13 cellular contexts compared by ENCODE assay signal in genomic region chr17:42136654-42137051, GRCh38. TPM values are rescaled to one million over a fixed set of nuclear protein-coding genes. Genes with fewer than 3 reads are reported as not detected.
A peak's percentile ranks its signal among the peaks of the same experiment; 100 is the strongest.
DNase-seq lines count a peak whose midpoint lies in the region; ATAC-seq, FAIRE-seq and TF ChIP-seq lines count a peak whose summit lies in the region.
"Had no signal": no experiment of that assay in that cellular context is flagged by ENCODE, and none has a peak within 500 bp of the region (broad histone marks: within the 10 kb centered on the region; RNA-seq: fewer than 3 reads in every experiment).

No MANE protein-coding gene starts in this region.

- H3K4me3 Mint-ChIP-seq in H9 = no peak overlapping the region
- H3K4me3 Mint-ChIP-seq: CD8-positive, alpha-beta memory T cell had no signal

- H3K9ac ChIP-seq in H9 (ENCODE audit: extremely low read depth, insufficient read length, low read length) (no peak overlapping the region), duodenal mucosa (ENCODE audit: low read depth in 1 of 2, low read length in 2 of 2) (peak overlapping the region; percentile 51 to 53)

- H3K4me3 ChIP-seq in ACC112 (ENCODE audit: low read depth, low read length) (no peak overlapping the region), duodenal mucosa (ENCODE audit: low read depth in 1 of 2, low read length in 2 of 2) (peak overlapping the region; percentile 61 to 76), pancreas (peak overlapping the region in 3 of 4 donors; percentile 11 to 36 (median 31)), MG63 (no peak overlapping the region)

- H2AFZ ChIP-seq in ACC112 (ENCODE audit: low read length, unreplicated experiment) = no peak overlapping the region
- H2AFZ ChIP-seq in H9 (ENCODE audit: low read length) = no peak overlapping the region

- H3K9me3 ChIP-seq in H9 (ENCODE audit: control insufficient read depth, low read depth, low read length) (no peaks in the 10 kb centered on the region), duodenal mucosa (ENCODE audit: control insufficient read depth in 1 of 2, low read length in 2 of 2) (no peaks in the 10 kb centered on the region), pancreas (no peaks in the 10 kb centered on the region), MG63 (no peaks in the 10 kb centered on the region)

- H3K4me1 Mint-ChIP-seq in H9 = peaks cover 26 to 40% of the 10 kb centered on the region in 2 experiments

- no peak overlapping the region for H3K4me2 ChIP-seq in H9 (ENCODE audit: insufficient read depth, insufficient read length, low read length)

- no peak overlapping the region for H4K5ac ChIP-seq in H9 (ENCODE audit: insufficient read length, low read depth, low read length)

- H2BK20ac ChIP-seq in H9 (ENCODE audit: low read depth, low read length, poor library complexity, severe bottlenecking) = no peak overlapping the region

- no peak overlapping the region for H2BK12ac ChIP-seq in H9 (ENCODE audit: insufficient read length, low read depth, low read length)

- no peak overlapping the region for H4K8ac ChIP-seq in H9 (replicated peaks; ENCODE audit: insufficient read length, low read depth, low read length)

- H4K20me1 ChIP-seq in H9 (ENCODE audit: control insufficient read depth, insufficient read depth, insufficient read length) = no peaks in the 10 kb centered on the region

- H2BK120ac ChIP-seq in H9 (ENCODE audit: low read depth, low read length, poor library complexity, severe bottlenecking) = no peak overlapping the region

- peaks cover 0 to 19% (median 0%) of the 10 kb centered on the region in 3 experiments; a peak in 4 of 7 replicates for H3K36me3 Mint-ChIP-seq in H9 (ENCODE audit: insufficient read depth in 1 of 3, low read depth in 3 of 3)

- H3T11ph ChIP-seq in H9 (ENCODE audit: low read length) = no peak overlapping the region

- no peak overlapping the region for H2AK5ac ChIP-seq in H9 (ENCODE audit: insufficient read length, low read length)

- H3K79me1 ChIP-seq in H9 (ENCODE audit: insufficient read depth, low read depth, low read length, poor library complexity, severe bottlenecking) = peaks cover 9% of the 10 kb centered on the region

- H3K79me2 ChIP-seq in ACC112 (ENCODE audit: control insufficient read depth, insufficient read depth, low read length, unreplicated experiment) (peaks cover 84% of the 10 kb centered on the region), H9 (ENCODE audit: insufficient read depth, low read length) (peaks cover 2% of the 10 kb centered on the region; the same call in 1 of the 2 replicates)

- H2BK15ac ChIP-seq in H9 (ENCODE audit: low read depth, low read length) = no peak overlapping the region

- 0 out of 2 replicates have a peak, but pooled peaks cover 5% of the 10 kb centered on the region for H3K36me3 ChIP-seq in ACC112 (ENCODE audit: insufficient read depth, low read length)
- peaks cover 0 to 14% of the 10 kb centered on the region in 2 donors for H3K36me3 ChIP-seq in duodenal mucosa (ENCODE audit: control insufficient read depth in 1 of 2, insufficient read depth in 2 of 2, low read length in 2 of 2)
- H3K36me3 ChIP-seq in pancreas = no peaks in the 10 kb centered on the region
- H3K36me3 ChIP-seq in MG63 = peaks cover 51% of the 10 kb centered on the region

- TF ChIP-seq CTCF in H9 (conservative IDR thresholded peaks at IDR 0.05) (no peak), pancreas (IDR thresholded peaks at IDR 0.05) (no peak)

- DNase-seq in H9 (no peak), pancreas (no peak), MG63 (no peak), kidney tubule cell (ENCODE audit: low spot score) (no peak)
- DNase-seq: CD8-positive, alpha-beta memory T cell; GDM1; nucleus accumbens; T-helper 1 cell had no signal

- no CpG with 5 or more reads among the region's 3 CpGs for WGBS in H9 (ENCODE audit: extremely low coverage, insufficient read length, low lambda C conversion rate)
- 19 to 30% methylated on average over 3 of the region's 3 CpGs for WGBS in pancreas, 2 donors

- no peak overlapping the region for H3K18ac ChIP-seq in H9 (ENCODE audit: insufficient read length, low read depth, low read length)

- FAIRE-seq in pancreas (lab: Jason Lieb, UNC) = no peak

- H3K23me2 ChIP-seq in H9 (ENCODE audit: insufficient read length, low read depth, low read length, poor library complexity, severe bottlenecking) = no peaks in the 10 kb centered on the region

- intact Hi-C loops in pancreas (cut with DNase I) = no loop called here

- H3K4ac ChIP-seq in H9 (ENCODE audit: low read depth, low read length) = no peak overlapping the region

- no peaks in the 10 kb centered on the region for H3K9me3 Mint-ChIP-seq in H9
- H3K9me3 Mint-ChIP-seq: CD8-positive, alpha-beta memory T cell had no signal

- H3K27me3 Mint-ChIP-seq in H9 (ENCODE audit: low read depth) = no peaks in the 10 kb centered on the region
- H3K27me3 Mint-ChIP-seq: CD8-positive, alpha-beta memory T cell had no signal

- H3K27ac Mint-ChIP-seq in H9 = peak overlapping the region in 2 of 3 experiments; percentile 57 to 90; a peak in 3 of 7 replicates

- H4K91ac ChIP-seq in H9 (ENCODE audit: insufficient read length, low read depth, low read length) = no peak overlapping the region

- ATAC-seq in pancreas (no peak), HG02610 (IDR thresholded peaks at IDR 0.05; ENCODE audit: unreplicated experiment) (no peak), HG03097 (IDR thresholded peaks at IDR 0.05; ENCODE audit: low FRiP score, unreplicated experiment) (no peak)

- no peak overlapping the region for H3K56ac ChIP-seq in H9 (ENCODE audit: insufficient read length, low read depth, low read length)

- H3K14ac ChIP-seq in H9 (ENCODE audit: insufficient read depth, low read length) = no peak overlapping the region

- H3K23ac ChIP-seq in H9 (ENCODE audit: insufficient read length, low read depth, low read length) = no peak overlapping the region

- H2BK5ac ChIP-seq in H9 (ENCODE audit: insufficient read length, low read length) = no peak overlapping the region

- H3K4me1 ChIP-seq in ACC112 (ENCODE audit: control insufficient read depth, insufficient read depth, low read length, unreplicated experiment) (peaks cover 44% of the 10 kb centered on the region), H9 (ENCODE audit: insufficient read depth, low read length) (peaks cover 5% of the 10 kb centered on the region; the same call in 1 of the 2 replicates), duodenal mucosa (ENCODE audit: control insufficient read depth in 1 of 2, insufficient read depth in 2 of 2, low read length in 2 of 2) (peaks cover 64 to 65% of the 10 kb centered on the region in 2 donors), pancreas (peaks cover 45 to 64% (median 51%) of the 10 kb centered on the region in 3 donors)

- H3K27ac ChIP-seq in ACC112 (ENCODE audit: low read depth, low read length) (0 out of 2 replicates have a peak overlapping the region, but pooled peaks have one; percentile 60), H9 (ENCODE audit: insufficient read length, low read depth, low read length) (peak overlapping the region; percentile 50), duodenal mucosa (ENCODE audit: low read depth, low read length) (peak overlapping the region; percentile 71), pancreas (peak overlapping the region; percentile 65 to 97 (median 92))

- H3K27me3 ChIP-seq in ACC112 (ENCODE audit: insufficient read depth, low read length) (no peaks in the 10 kb centered on the region), H9 (ENCODE audit: insufficient read depth, low read length) (no peaks in the 10 kb centered on the region), duodenal mucosa (ENCODE audit: control insufficient read depth in 1 of 2, insufficient read depth in 2 of 2, low read length in 2 of 2) (no peaks in the 10 kb centered on the region), pancreas (no peaks in the 10 kb centered on the region), MG63 (no peaks in the 10 kb centered on the region)

RNA-seq across cellular contexts. Expression of gene HSPB9, which starts 14.0 kb away (rescaled TPM):
- total RNA-seq in H9 (2021) = 0.15 and 0.18 TPM in 2 replicates
- under 1 TPM; 0.40 to 0.75 (median 0.58) TPM for total RNA-seq in pancreas
- 1 to 10 TPM in 1 of 2 donors, under 1 TPM in 1; 0.85 to 1.6 TPM for polyA plus RNA-seq in pancreas
- total RNA-seq in MG63 (2014; rRNA removed; shearing (Covaris generic); ENCODE audit: low replicate concordance) = not detected in 2 replicates
- total RNA-seq: LHCN-M2 had no signal
- polyA plus RNA-seq: CD8-positive, alpha-beta memory T cell had no signal

RNA-seq across cellular contexts. Expression of gene KAT2A, which starts 15.5 kb away (rescaled TPM):
- total RNA-seq in H9 (2021) (39.1 and 43.5 TPM in 2 replicates), pancreas (10 to 100 TPM; 17.5 to 43.7 (median 22.3) TPM)
- polyA plus RNA-seq in pancreas = 100 to 1,000 TPM; 157 to 158 TPM
- total RNA-seq in MG63 (2014; rRNA removed; shearing (Covaris generic); ENCODE audit: low replicate concordance) = 30.5 and 47.4 TPM in 2 replicates

RNA-seq across cellular contexts. Expression of gene RAB5C, which starts 18.1 kb away (rescaled TPM):
- total RNA-seq in H9 (2021) = 73.8 and 75.7 TPM in 2 replicates
- total RNA-seq in pancreas = 10 to 100 TPM; 25.9 to 53.1 (median 42.0) TPM
- polyA plus RNA-seq in pancreas = 10 to 100 TPM; 42.6 to 61.8 TPM
- 125 and 198 TPM in 2 replicates for total RNA-seq in MG63 (2014; rRNA removed; shearing (Covaris generic); ENCODE audit: low replicate concordance)

RNA-seq across cellular contexts. Expression of gene DHX58, which starts 24.1 kb away (rescaled TPM):
- total RNA-seq in H9 (2021) (3.9 and 4.5 TPM in 2 replicates), pancreas (10 to 100 TPM in 1 of 6 donors, 1 to 10 TPM in 5; 3.7 to 11.0 (median 6.1) TPM)
- 10 to 100 TPM; 20.9 to 22.8 TPM for polyA plus RNA-seq in pancreas
- 1.0 and 3.2 TPM in 2 replicates for total RNA-seq in MG63 (2014; rRNA removed; shearing (Covaris generic); ENCODE audit: low replicate concordance)

RNA-seq across cellular contexts. Expression of gene ZNF385C, which starts 38.4 kb away (rescaled TPM):
- 2.8 and 3.1 TPM in 2 replicates for total RNA-seq in H9 (2021)
- 1 to 10 TPM in 5 of 6 donors, under 1 TPM in 1; 0.67 to 2.1 (median 1.4) TPM for total RNA-seq in pancreas
- 1 to 10 TPM; 1.8 to 2.6 TPM for polyA plus RNA-seq in pancreas
- total RNA-seq in MG63 (2014; rRNA removed; shearing (Covaris generic); ENCODE audit: low replicate concordance) = not detected in 2 replicates
- total RNA-seq: CD8-positive, alpha-beta memory T cell; LHCN-M2 had no signal
- polyA plus RNA-seq: CD8-positive, alpha-beta memory T cell had no signal

Comparison
In these comparisons a context has a peak if more than half of its experiments do, and no peak if none do; other contexts are left out.
1. H3K4me3 ChIP-seq: peak in duodenal mucosa (2 of 2) and pancreas (3 of 4); none in ACC112 (single experiment) and MG63 (single experiment).
2. Peak in every context shown above with its lines, with median percentiles within 50 percentile points of each other: H3K27ac ChIP-seq.